Comparison of ENCODE assay signal across 34 cellular contexts in the genomic region with DNA sequence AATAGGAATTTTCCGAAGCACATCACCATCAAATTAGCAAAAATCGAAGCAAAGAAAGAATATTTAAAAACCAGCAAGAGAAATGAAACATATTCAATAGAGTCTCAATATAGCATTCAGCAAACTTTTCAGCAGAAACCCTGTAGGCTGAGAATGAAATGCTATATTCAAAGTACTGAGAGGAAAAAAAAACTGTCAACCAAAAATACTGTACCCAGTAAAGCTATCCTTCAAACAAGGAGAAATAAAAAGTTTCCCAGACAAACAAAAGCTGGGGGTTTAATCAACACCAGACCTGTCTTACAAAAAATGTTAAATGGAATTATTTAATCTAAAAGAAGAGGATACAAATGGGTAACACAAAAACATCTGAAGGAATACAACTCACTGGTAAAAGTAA.
"Had no signal": no experiment of that assay in that cellular context is flagged by ENCODE, and none has a peak within 500 bp of the region (broad histone marks: within the 10 kb centered on the region; RNA-seq: fewer than 3 reads in every experiment).

No MANE protein-coding gene starts in this region.

- H3K27me3 ChIP-seq: MG63 had no signal

- H3K36me3 ChIP-seq: MG63 had no signal

- H3K9me3 ChIP-seq: MG63 had no signal

- DNase-seq: Karpas-422, Kasumi-1, MG63, MM.1S, MV-4-11, NCI-H1048, NCI-H1092, NCI-H1092 treated with DMSO at 0.1 percent for 48 hours, NCI-H1105, NCI-H1105 treated with DMSO at 0.1 percent for 48 hours, NCI-H1417, NCI-H1417 treated with DMSO at 0.1 percent for 48 hours, NCI-H1436, NCI-H1436 treated with DMSO at 0.1 percent for 48 hours, NCI-H146, NCI-H1694, NCI-H1694 treated with DMSO at 0.1 percent for 48 hours, NCI-H187, NCI-H187 treated with DMSO at 0.1 percent for 48 hours, NCI-H1930, NCI-H2029, NCI-H2029 treated with DMSO at 0.1 percent for 48 hours, NCI-H2081, NCI-H2081 treated with DMSO at 0.1 percent for 48 hours, NCI-H2107, NCI-H2171, NCI-H2171 treated with DMSO at 0.1 percent for 48 hours, NCI-H2227 treated with DMSO at 0.1 percent for 48 hours, NCI-H345, NCI-H446, NCI-H446 treated with DMSO at 0.1 percent for 48 hours, NCI-H510A, NCI-H510A treated with DMSO at 0.1 percent for 48 hours, NCI-H524 had no signal

- H3K4me3 ChIP-seq: MG63 had no signal
